ENCODE assay signal across 16 cellular contexts in the genomic region with DNA sequence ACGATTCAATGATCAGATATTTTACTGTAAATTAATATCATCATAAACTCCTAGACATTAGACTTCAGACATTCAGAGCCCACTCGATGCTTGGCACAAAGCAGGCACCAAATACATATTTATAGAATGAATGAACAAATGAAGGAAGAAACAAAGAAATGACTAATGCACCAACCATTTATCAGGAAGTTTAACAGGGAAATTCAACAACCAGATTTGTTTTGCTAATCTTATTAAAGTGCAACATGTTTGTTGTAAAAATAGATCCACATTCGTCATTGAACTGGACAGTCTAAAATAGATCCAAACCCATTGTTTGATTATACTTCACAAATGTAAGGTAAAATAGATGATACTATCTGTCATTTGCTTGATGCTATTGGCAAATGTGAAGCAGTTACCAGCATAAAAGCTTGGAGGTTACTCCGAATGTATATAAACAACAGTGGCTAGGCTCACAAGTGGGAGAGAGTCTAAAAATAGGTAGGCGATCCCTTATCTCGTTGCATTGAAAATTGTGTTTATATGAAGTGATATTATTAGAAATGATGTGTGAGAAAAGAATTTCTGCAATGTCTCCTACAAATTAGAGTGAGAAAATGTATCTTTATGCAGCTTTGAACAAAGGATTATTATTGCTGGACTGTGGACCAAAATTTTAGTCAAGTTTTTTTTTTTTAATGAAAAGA.
DNase-seq lines count a peak whose midpoint lies in the region; ATAC-seq and TF ChIP-seq lines count a peak whose summit lies in the region.
"Had no signal": no experiment of that assay in that cellular context is flagged by ENCODE, and none has a peak within 500 bp of the region (broad histone marks: within the 10 kb centered on the region; RNA-seq: fewer than 3 reads in every experiment).

No MANE protein-coding gene starts in this region.

- H3K36me3 ChIP-seq in PC-9 (ENCODE audit: low read depth) (0 out of 2 replicates have a peak, but pooled peaks cover 9% of the 10 kb centered on the region), fibroblast of lung (ENCODE audit: control insufficient read depth, insufficient read depth, low read length) (no peaks in the 10 kb centered on the region), osteoblast (ENCODE audit: insufficient read depth, low read length) (no peaks in the 10 kb centered on the region)
- H3K36me3 ChIP-seq: upper lobe of right lung had no signal

- H3F3A ChIP-seq in PC-9 (ENCODE audit: insufficient read depth, low read depth): peaks cover 26% of the 10 kb centered on the region; the same call in 1 of the 2 replicates

- no peak overlapping the region for H3K9ac ChIP-seq in fibroblast of lung (ENCODE audit: insufficient read depth, low read length)

- no peaks in the 10 kb centered on the region for H3K9me2 ChIP-seq in PC-9 (ENCODE audit: insufficient read depth)

- CTCF ChIA-PET in PC-9 (lab: Charles Lee): no interaction called here
- CTCF ChIA-PET in WTC11 (lab: Charles Lee): no interaction called here

- peaks cover 14 to 19% of the 10 kb centered on the region in 2 donors for H3K27me3 Mint-ChIP-seq in effector memory CD8-positive, alpha-beta T cell
- no peaks in the 10 kb centered on the region for H3K27me3 Mint-ChIP-seq in WTC11 (ENCODE audit: low read depth)
- H3K27me3 Mint-ChIP-seq: stimulated activated memory B cell treated with anti-CD40 and anti-IgM and Interleukin-4, amounts not matched to agents 10 μg/mL and 1 μg/mL and 100 μg/mL, for 72 hours had no signal

- H3K79me2 ChIP-seq in PC-9 (ENCODE audit: low read depth) (peaks cover 99% of the 10 kb centered on the region), fibroblast of lung (ENCODE audit: control insufficient read depth, insufficient read depth, low read length) (no peaks in the 10 kb centered on the region), osteoblast (ENCODE audit: insufficient read depth, low read length) (peaks cover 12% of the 10 kb centered on the region)

- no peaks in the 10 kb centered on the region for H3K27me3 ChIP-seq in PC-9 (ENCODE audit: insufficient read depth, low read depth)
- H3K27me3 ChIP-seq in fibroblast of lung (ENCODE audit: control insufficient read depth, insufficient read depth, low read length): no peaks in the 10 kb centered on the region
- H3K27me3 ChIP-seq in osteoblast (ENCODE audit: insufficient read depth, low read length): no peaks in the 10 kb centered on the region
- H3K27me3 ChIP-seq: upper lobe of right lung had no signal

- H3K4me1 ChIP-seq in PC-9 (replicated peaks; ENCODE audit: insufficient read depth) (peaks cover 53% of the 10 kb centered on the region), fibroblast of lung (ENCODE audit: control insufficient read depth, extremely low read depth, insufficient read depth, low read length) (peaks cover 11% of the 10 kb centered on the region), osteoblast (ENCODE audit: insufficient read depth, low read length) (peaks cover 22% of the 10 kb centered on the region)

- H3K27ac Mint-ChIP-seq in effector memory CD8-positive, alpha-beta T cell: no peak overlapping the region
- no peak overlapping the region for H3K27ac Mint-ChIP-seq in WTC11
- H3K27ac Mint-ChIP-seq: activated CD8-positive, alpha-beta T cell treated with anti-CD3 and anti-CD28 coated beads, Interleukin-2, amount 10 ng/mL, durations not matched to agents 7 days and 5 days had no signal

- H3K27ac ChIP-seq in PC-9 (peak overlapping the region; percentile 23), fibroblast of lung (ENCODE audit: insufficient read depth, low read length) (no peak overlapping the region), osteoblast (ENCODE audit: low read depth, low read length) (peak overlapping the region; percentile 28)
- H3K27ac ChIP-seq: HL-60, skin epidermis, upper lobe of right lung had no signal

- ATAC-seq in effector memory CD8-positive, alpha-beta T cell (replicated peaks): no peak
- no peak for ATAC-seq in WTC11
- ATAC-seq: activated CD8-positive, alpha-beta T cell treated with anti-CD3 and anti-CD28 coated beads, Interleukin-2, amount 10 ng/mL, durations not matched to agents 7 days and 5 days had no signal

- H3K4me3 ChIP-seq in PC-9 (no peak overlapping the region), fibroblast of lung (replicated peaks in 1 of 4; ENCODE audit: control extremely low read depth in 1 of 4, insufficient read depth in 1 of 4, low read depth in 3 of 4, low read length in 4 of 4) (no peak overlapping the region), osteoblast (ENCODE audit: insufficient read depth, low read length) (no peak overlapping the region)
- H3K4me3 ChIP-seq: skin epidermis, upper lobe of right lung had no signal

- no TSS peak for BruUV-seq in PC-9 (replicated peaks; lab: Mats Ljungman, UMichigan)

- no peaks in the 10 kb centered on the region for H3K9me3 Mint-ChIP-seq in effector memory CD8-positive, alpha-beta T cell
- H3K9me3 Mint-ChIP-seq in WTC11: no peaks in the 10 kb centered on the region
- H3K9me3 Mint-ChIP-seq: stimulated activated memory B cell treated with anti-CD40 and anti-IgM and Interleukin-4, amounts not matched to agents 10 μg/mL and 1 μg/mL and 100 μg/mL, for 72 hours had no signal

- H3K4me2 ChIP-seq in PC-9 (0 out of 2 replicates have a peak overlapping the region, but pooled peaks have one; percentile 26), fibroblast of lung (ENCODE audit: extremely low read depth, insufficient read depth, low read length) (peak overlapping the region; percentile 60), osteoblast (ENCODE audit: insufficient read depth, low read length) (peak overlapping the region; percentile 45)

- H2AFZ ChIP-seq in PC-9: no peak overlapping the region
- H2AFZ ChIP-seq in fibroblast of lung (ENCODE audit: low read length): no peak overlapping the region
- no peak overlapping the region for H2AFZ ChIP-seq in osteoblast (ENCODE audit: low read length)

- H3K36me3 Mint-ChIP-seq in effector memory CD8-positive, alpha-beta T cell (ENCODE audit: insufficient read depth): no peaks in the 10 kb centered on the region
- H3K36me3 Mint-ChIP-seq in WTC11: 0 out of 2 replicates have a peak, but pooled peaks cover 2% of the 10 kb centered on the region

- H3K9me3 ChIP-seq in PC-9 (ENCODE audit: insufficient read depth, low read depth): no peaks in the 10 kb centered on the region
- H3K9me3 ChIP-seq in fibroblast of lung (ENCODE audit: control insufficient read depth, insufficient read depth, low read depth, low read length): no peaks in the 10 kb centered on the region
- no peaks in the 10 kb centered on the region for H3K9me3 ChIP-seq in osteoblast (ENCODE audit: low read depth, low read length)
- H3K9me3 ChIP-seq: upper lobe of right lung had no signal

- no peaks in the 10 kb centered on the region for H3K4me1 Mint-ChIP-seq in effector memory CD8-positive, alpha-beta T cell (ENCODE audit: low read depth in 2 of 2)
- peaks cover 32% of the 10 kb centered on the region for H3K4me1 Mint-ChIP-seq in WTC11

- DNase-seq in EL (peak; percentile 47), PC-9 (no peak), fibroblast of lung (ENCODE audit: low read depth in 2 of 2) (peak; percentile 65 to 73), osteoblast (ENCODE audit: insufficient read length, low spot score, missing footprints) (peak; percentile 38), WTC11 (ENCODE audit: low spot score) (no peak)
- no peak for DNase-seq in effector memory CD8-positive, alpha-beta T cell
- no peak for DNase-seq in stimulated activated CD4-positive, alpha-beta T cell treated with anti-CD3 and anti-CD28 coated beads, Interleukin-2, amount 100 ng/mL, for 24 hours
- DNase-seq: activated CD8-positive, alpha-beta T cell treated with anti-CD3 and anti-CD28 coated beads, Interleukin-2, amount 10 ng/mL, durations not matched to agents 7 days and 5 days; effector memory CD4-positive, alpha-beta T cell; KG1; NCI-H146; SW 1271; upper lobe of right lung had no signal

- TF ChIP-seq CTCF in PC-9 (conservative IDR thresholded peaks at IDR 0.05) (no peak), fibroblast of lung (conservative IDR thresholded peaks at IDR 0.05 in 1 of 2, IDR thresholded peaks at IDR 0.05 in 1 of 2; ENCODE audit: low read depth in 1 of 2, low read length in 2 of 2) (no peak), osteoblast (IDR thresholded peaks at IDR 0.05; ENCODE audit: extremely low read depth, low read depth, low read length) (no peak), WTC11 (IDR thresholded peaks at IDR 0.05) (no peak)

- peaks cover 13% of the 10 kb centered on the region; the same call in 1 of the 2 replicates for H4K20me1 ChIP-seq in PC-9 (ENCODE audit: insufficient read depth)
- no peaks in the 10 kb centered on the region for H4K20me1 ChIP-seq in fibroblast of lung (ENCODE audit: control insufficient read depth, extremely low read depth, insufficient read depth, low read length)
- peaks cover 5% of the 10 kb centered on the region for H4K20me1 ChIP-seq in osteoblast (ENCODE audit: insufficient read depth, low read length)

- intact Hi-C loops in PC-9 (cut with micrococcal nuclease; ENCODE audit: unreplicated experiment): no loop called here

- POLR2A ChIA-PET in PC-9 (lab: Charles Lee; ENCODE audit: unreplicated experiment) (interaction anchor here (0.7 kb wide), 1 partner anchor 108 kb away, joined by 3 read pairs; no protein-coding TSS in a partner anchor), WTC11 (lab: Charles Lee) (no interaction called here)

- no peak overlapping the region for H3K4me3 Mint-ChIP-seq in effector memory CD8-positive, alpha-beta T cell
- H3K4me3 Mint-ChIP-seq in WTC11: no peak overlapping the region
- H3K4me3 Mint-ChIP-seq: activated CD8-positive, alpha-beta T cell treated with anti-CD3 and anti-CD28 coated beads, Interleukin-2, amount 10 ng/mL, durations not matched to agents 7 days and 5 days; stimulated activated memory B cell treated with anti-CD40 and anti-IgM and Interleukin-4, amounts not matched to agents 10 μg/mL and 1 μg/mL and 100 μg/mL, for 72 hours had no signal

TF ChIP-seq in WTC11, 78 proteins besides CTCF, POLR2A, EP300 and RAD21 (continues in another document):
- TF ChIP-seq CREB1 (CRISPR knock-in tag; IDR thresholded peaks at IDR 0.05) (no peak), NFATC4 (CRISPR knock-in tag; IDR thresholded peaks at IDR 0.05) (no peak), NR3C1 (CRISPR knock-in tag; conservative IDR thresholded peaks at IDR 0.05; ENCODE audit: low read depth) (no peak), JUN (CRISPR knock-in tag; IDR thresholded peaks at IDR 0.05) (no peak), PREB (CRISPR knock-in tag; IDR thresholded peaks at IDR 0.05; ENCODE audit: borderline replicate concordance) (no peak)

Comparison
In these comparisons a context has a peak if more than half of its experiments do, and no peak if none do; other contexts are left out.
1. DNase-seq: peak in EL (single experiment), fibroblast of lung (2 of 2) and osteoblast (single experiment); none in PC-9 (0 of 2), effector memory CD8-positive, alpha-beta T cell (0 of 3), WTC11 (single experiment) and stimulated activated CD4-positive, alpha-beta T cell treated with anti-CD3 and anti-CD28 coated beads, Interleukin-2, amount 100 ng/mL, for 24 hours (0 of 2).
2. Peak in every context shown above with its lines, with median percentiles within 50 percentile points of each other: H3K4me2 ChIP-seq.